In genomic region chr12:102962986-102963385, GRCh38 we compare ENCODE assay signal across 18 cellular contexts. TPM values are rescaled to one million over a fixed set of nuclear protein-coding genes. Genes with fewer than 3 reads are reported as not detected.
DNase-seq lines count a peak whose midpoint lies in the region; ATAC-seq and TF ChIP-seq lines count a peak whose summit lies in the region.
"Had no signal": no experiment of that assay in that cellular context is flagged by ENCODE, and none has a peak within 500 bp of the region (broad histone marks: within the 10 kb centered on the region; RNA-seq: fewer than 3 reads in every experiment).

No MANE protein-coding gene starts in this region.

- H3K79me2 ChIP-seq in H9 (ENCODE audit: insufficient read depth, low read length), result no peaks in the 10 kb centered on the region

- peak overlapping the region in 1 of 2 experiments; percentile 54; a peak in 2 of 5 replicates for H3K4me3 Mint-ChIP-seq in H9
- H3K4me3 Mint-ChIP-seq in neural crest cell, result peak overlapping the region; percentile 12
- H3K4me3 Mint-ChIP-seq in stimulated activated naive B cell treated with anti-CD40 and anti-IgM and Interleukin-4, amounts not matched to agents 10 μg/mL and 1 μg/mL and 100 μg/mL, for 72 hours, result no peak overlapping the region

- H3K27ac Mint-ChIP-seq in H9, result no peak overlapping the region
- no peak overlapping the region for H3K27ac Mint-ChIP-seq in neural crest cell (ENCODE audit: unreplicated experiment)
- no peak overlapping the region for H3K27ac Mint-ChIP-seq in stimulated activated naive B cell treated with anti-CD40 and anti-IgM and Interleukin-4, amounts not matched to agents 10 μg/mL and 1 μg/mL and 100 μg/mL, for 72 hours

- no peak for ATAC-seq in HG02981 (IDR thresholded peaks at IDR 0.05; ENCODE audit: unreplicated experiment)
- no peak for ATAC-seq in stimulated activated naive B cell treated with anti-CD40 and anti-IgM and Interleukin-4, amounts not matched to agents 10 μg/mL and 1 μg/mL and 100 μg/mL, for 72 hours (replicated peaks)
- ATAC-seq in left cardiac atrium, result no peak

- H3K4me1 Mint-ChIP-seq in H9, result peaks cover 49 to 69% of the 10 kb centered on the region in 2 experiments
- H3K4me1 Mint-ChIP-seq in neural crest cell, result peaks cover 51% of the 10 kb centered on the region
- peaks cover 15 to 26% of the 10 kb centered on the region in 2 donors for H3K4me1 Mint-ChIP-seq in stimulated activated naive B cell treated with anti-CD40 and anti-IgM and Interleukin-4, amounts not matched to agents 10 μg/mL and 1 μg/mL and 100 μg/mL, for 72 hours

- H2BK12ac ChIP-seq in H9 (ENCODE audit: insufficient read length, low read depth, low read length), result no peak overlapping the region

- no peaks in the 10 kb centered on the region for H4K20me1 ChIP-seq in H9 (ENCODE audit: control insufficient read depth, insufficient read depth, insufficient read length)

- TF ChIP-seq CTCF in H9 (conservative IDR thresholded peaks at IDR 0.05) (no peak), neural crest cell (conservative IDR thresholded peaks at IDR 0.05) (no peak)

- H2BK20ac ChIP-seq in H9 (ENCODE audit: low read depth, low read length, poor library complexity, severe bottlenecking), result no peak overlapping the region

- peaks cover 15 to 18% of the 10 kb centered on the region in 2 experiments for H3K9me3 Mint-ChIP-seq in H9
- H3K9me3 Mint-ChIP-seq in neural crest cell, result peaks cover 3% of the 10 kb centered on the region
- H3K9me3 Mint-ChIP-seq in stimulated activated naive B cell treated with anti-CD40 and anti-IgM and Interleukin-4, amounts not matched to agents 10 μg/mL and 1 μg/mL and 100 μg/mL, for 72 hours, result peaks cover 8 to 15% of the 10 kb centered on the region in 2 donors

- peaks cover 5% of the 10 kb centered on the region; the same call in 1 of the 2 replicates for H3K4me1 ChIP-seq in H9 (ENCODE audit: insufficient read depth, low read length)
- H3K4me1 ChIP-seq: HAP-1 had no signal

- no peak overlapping the region for H3K14ac ChIP-seq in H9 (ENCODE audit: insufficient read depth, low read length)

- peaks cover 10% of the 10 kb centered on the region for H3K9me3 ChIP-seq in H9 (ENCODE audit: control insufficient read depth, low read depth, low read length)
- H3K9me3 ChIP-seq: HAP-1 had no signal

- no peak overlapping the region for H3K4ac ChIP-seq in H9 (ENCODE audit: low read depth, low read length)

- H2AFZ ChIP-seq in H9 (ENCODE audit: low read length), result no peak overlapping the region

- H2BK5ac ChIP-seq in H9 (ENCODE audit: insufficient read length, low read length), result no peak overlapping the region

- H3K27me3 ChIP-seq in H9 (ENCODE audit: insufficient read depth, low read length), result peaks cover 84% of the 10 kb centered on the region

- no peak overlapping the region for H3K9ac ChIP-seq in H9 (ENCODE audit: extremely low read depth, insufficient read length, low read length)
- H3K9ac ChIP-seq: BLaER1 had no signal

- H3K23ac ChIP-seq in H9 (ENCODE audit: insufficient read length, low read depth, low read length), result no peak overlapping the region

- H3K27ac ChIP-seq in H9 (ENCODE audit: insufficient read length, low read depth, low read length), result no peak overlapping the region
- H3K27ac ChIP-seq: BLaER1, HL-60, SJSA1 had no signal

- H3K36me3 Mint-ChIP-seq in H9 (ENCODE audit: insufficient read depth in 1 of 3, low read depth in 3 of 3) (peaks cover 9 to 11% (median 11%) of the 10 kb centered on the region in 3 experiments; a peak in 6 of 7 replicates), neural crest cell (ENCODE audit: low read depth) (peaks cover 3% of the 10 kb centered on the region)
- peaks cover 8 to 10% of the 10 kb centered on the region in 2 donors for H3K36me3 Mint-ChIP-seq in stimulated activated naive B cell treated with anti-CD40 and anti-IgM and Interleukin-4, amounts not matched to agents 10 μg/mL and 1 μg/mL and 100 μg/mL, for 72 hours
- H3K36me3 Mint-ChIP-seq: IgD-negative memory B cell had no signal

- H4K5ac ChIP-seq in H9 (ENCODE audit: insufficient read length, low read depth, low read length), result no peak overlapping the region

- intact Hi-C loops in left cardiac atrium (cut with DNase I), result no loop called here

- no peak overlapping the region for H3K56ac ChIP-seq in H9 (ENCODE audit: insufficient read length, low read depth, low read length)

- H3K27me3 Mint-ChIP-seq in H9 (ENCODE audit: low read depth) (peaks cover 99% of the 10 kb centered on the region), neural crest cell (ENCODE audit: low read depth) (peaks cover 98% of the 10 kb centered on the region)
- peaks cover 82 to 96% of the 10 kb centered on the region in 2 donors for H3K27me3 Mint-ChIP-seq in stimulated activated naive B cell treated with anti-CD40 and anti-IgM and Interleukin-4, amounts not matched to agents 10 μg/mL and 1 μg/mL and 100 μg/mL, for 72 hours

- peaks cover 16% of the 10 kb centered on the region for H3K23me2 ChIP-seq in H9 (ENCODE audit: insufficient read length, low read depth, low read length, poor library complexity, severe bottlenecking)

- H3K79me1 ChIP-seq in H9 (ENCODE audit: insufficient read depth, low read depth, low read length, poor library complexity, severe bottlenecking), result no peaks in the 10 kb centered on the region

- no peak overlapping the region for H2BK120ac ChIP-seq in H9 (ENCODE audit: low read depth, low read length, poor library complexity, severe bottlenecking)

- H4K8ac ChIP-seq in H9 (replicated peaks; ENCODE audit: insufficient read length, low read depth, low read length), result no peak overlapping the region

- no peak overlapping the region for H4K91ac ChIP-seq in H9 (ENCODE audit: insufficient read length, low read depth, low read length)

- no CpG with 5 or more reads among the region's 3 CpGs for WGBS in H9 (ENCODE audit: extremely low coverage, insufficient read length, low lambda C conversion rate)

- H2AK5ac ChIP-seq in H9 (ENCODE audit: insufficient read length, low read length), result no peak overlapping the region

- DNase-seq in NCI-H748 (lab: John Stamatoyannopoulos, UW; ENCODE audit: unreplicated experiment), result peak; percentile 54
- DNase-seq in NCI-H748 treated with DMSO at 0.1 percent for 48 hours (lab: John Stamatoyannopoulos, UW), result no peak
- DNase-seq in H9, result no peak
- peak; percentile 88 for DNase-seq in NCI-H82 treated with DMSO at 0.1 percent for 48 hours (lab: John Stamatoyannopoulos, UW; ENCODE audit: unreplicated experiment)
- DNase-seq in neural crest cell (ENCODE audit: low read depth, low spot score), result no peak
- no peak for DNase-seq in stimulated activated naive B cell treated with anti-CD40 and anti-IgM and Interleukin-4, amounts not matched to agents 10 μg/mL and 1 μg/mL and 100 μg/mL, for 72 hours
- no peak for DNase-seq in left cardiac atrium
- DNase-seq: DMS 273 treated with DMSO at 0.1 percent for 48 hours, Kasumi-1, NCI-H1930, SW 1271 had no signal

- H3T11ph ChIP-seq in H9 (ENCODE audit: low read length), result no peak overlapping the region

- H3K18ac ChIP-seq in H9 (ENCODE audit: insufficient read length, low read depth, low read length), result no peak overlapping the region

- H3K4me2 ChIP-seq in H9 (ENCODE audit: insufficient read depth, insufficient read length, low read length), result peak overlapping the region; percentile 24
- H3K4me2 ChIP-seq: BLaER1 had no signal

- no peak overlapping the region for H2BK15ac ChIP-seq in H9 (ENCODE audit: low read depth, low read length)

RNA-seq across cellular contexts. Expression of gene ASCL1, which starts 5.5 kb away (rescaled TPM):
- total RNA-seq in H9 (2021), result 0.20 TPM in 1 of 2 replicates, not detected in the other
- 4.3 and 5.1 TPM in 2 replicates for total RNA-seq in neural crest cell
- not detected for total RNA-seq in left cardiac atrium
- total RNA-seq: A172, SJSA1 had no signal

RNA-seq across cellular contexts. Expression of gene PAH, which starts 45.9 kb away (rescaled TPM):
- total RNA-seq in H9 (2021) (6.1 and 8.0 TPM in 2 replicates), neural crest cell (not detected in 2 replicates), left cardiac atrium (under 1 TPM in 1 of 2 donors, not detected in 1; 0.32 TPM)
- total RNA-seq: A172, SJSA1 had no signal

Comparison
In these comparisons a context has a peak if more than half of its experiments do, and no peak if none do; other contexts are left out.
1. DNase-seq: peak in NCI-H748 (single experiment) and NCI-H82 treated with DMSO at 0.1 percent for 48 hours (single experiment); none in NCI-H748 treated with DMSO at 0.1 percent for 48 hours (single experiment), H9 (single experiment), neural crest cell (single experiment), stimulated activated naive B cell treated with anti-CD40 and anti-IgM and Interleukin-4, amounts not matched to agents 10 μg/mL and 1 μg/mL and 100 μg/mL, for 72 hours (single experiment) and left cardiac atrium (single experiment).